Comparison of ENCODE assay signal across 8 cellular contexts in genomic region chr7:98878365-98879197, GRCh38. TPM values are rescaled to one million over a fixed set of nuclear protein-coding genes. Genes with fewer than 3 reads are reported as not detected.
DNase-seq lines count a peak whose midpoint lies in the region; ATAC-seq lines count a peak whose summit lies in the region.

TRRAP (plus strand) TSS chr7:98878532; CDS start chr7:98881151, 2,619 bp downstream.

- no peaks in the 10 kb centered on the region for H3K4me1 ChIP-seq in endocrine pancreas (ENCODE audit: control insufficient read depth, insufficient read depth, low read length)

- peak; percentile 48 to 62 for DNase-seq in AML-193 (lab: John Stamatoyannopoulos, UW)
- peak; percentile 40 for DNase-seq in NCI-H526 treated with DMSO at 0.1 percent for 48 hours (lab: John Stamatoyannopoulos, UW)
- peak; percentile 56 to 69 (median 64) for DNase-seq in activated CD8-positive, alpha-beta memory T cell treated with anti-CD3 and anti-CD28 coated beads for 48 hours (ENCODE audit: low read depth in 2 of 3, low spot score in 2 of 3)
- peak; percentile 93 for DNase-seq in mesenteric fat pad (ENCODE audit: low spot score)
- peak; percentile 65 for DNase-seq in stimulated activated CD8-positive, alpha-beta memory T cell treated with anti-CD3 and anti-CD28 coated beads, Interleukin-15, amount 100 ng/mL, for 24 hours (ENCODE audit: low read depth)

- peak within 1 kb of the TSS; percentile 98 for H3K9ac ChIP-seq in endocrine pancreas (ENCODE audit: control insufficient read depth, insufficient read depth, low read length)

- H3K36me3 ChIP-seq in endocrine pancreas (ENCODE audit: control insufficient read depth, insufficient read depth, low read length): no peaks in the 10 kb centered on the region

- ATAC-seq in GM18868 (IDR thresholded peaks at IDR 0.05; ENCODE audit: unreplicated experiment) (peak; percentile 70), HG03108 (IDR thresholded peaks at IDR 0.05; ENCODE audit: unreplicated experiment) (peak; percentile 51)

- H3K4me3 ChIP-seq in endocrine pancreas (ENCODE audit: control insufficient read depth, insufficient read depth, low read length): peak within 1 kb of the TSS; percentile 67

- H3K27me3 ChIP-seq in endocrine pancreas (ENCODE audit: control insufficient read depth, insufficient read depth, low read length): no peaks in the 10 kb centered on the region

- no peaks in the 10 kb centered on the region for H3K9me3 ChIP-seq in endocrine pancreas (ENCODE audit: control insufficient read depth, low read length)

RNA-seq across cellular contexts. Expression of gene TRRAP, which starts in this region (rescaled TPM):
- 30.9 TPM for total RNA-seq in mesenteric fat pad

Comparison
In these comparisons a context has a peak if more than half of its experiments do, and no peak if none do; other contexts are left out.
1. Peak in every context shown above with its lines: DNase-seq, ATAC-seq and H3K4me3 ChIP-seq.
2. DNase-seq: peak in every context shown above with its lines; median percentile 93 in mesenteric fat pad; 65 in stimulated activated CD8-positive, alpha-beta memory T cell treated with anti-CD3 and anti-CD28 coated beads, Interleukin-15, amount 100 ng/mL, for 24 hours; 64 in activated CD8-positive, alpha-beta memory T cell treated with anti-CD3 and anti-CD28 coated beads for 48 hours; 55 in AML-193; 40 in NCI-H526 treated with DMSO at 0.1 percent for 48 hours.